In the genomic region with DNA sequence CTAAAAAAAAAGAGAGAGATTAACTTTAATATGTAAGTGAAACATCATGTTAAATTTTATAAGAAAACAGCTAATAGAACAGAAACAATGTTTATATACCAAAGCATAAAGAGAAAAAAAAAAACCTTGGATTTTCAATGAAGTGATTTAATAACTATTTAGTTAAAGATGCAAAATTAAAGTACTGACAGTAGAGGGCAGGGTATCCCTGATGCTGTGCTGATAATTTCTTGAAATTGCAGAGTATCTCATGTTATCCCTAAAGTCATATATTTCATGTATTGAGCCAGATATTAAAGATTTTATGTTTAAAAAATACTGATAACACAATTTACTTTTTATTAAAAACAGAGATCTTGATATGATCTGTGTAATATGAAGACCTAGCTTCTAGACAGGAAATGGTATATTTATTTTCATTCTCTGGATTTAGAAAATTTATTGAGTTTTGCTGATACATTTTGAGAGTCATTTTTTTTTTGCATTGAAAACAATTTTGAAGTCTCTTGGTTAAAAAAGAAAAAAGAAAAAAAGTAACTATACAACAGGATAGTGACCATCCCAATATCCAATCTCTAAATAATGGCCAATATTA, we compare ENCODE assay signal across 12 cellular contexts.
DNase-seq lines count a peak whose midpoint lies in the region; ATAC-seq and TF ChIP-seq lines count a peak whose summit lies in the region.
"Had no signal": no experiment of that assay in that cellular context is flagged by ENCODE, and none has a peak within 500 bp of the region (broad histone marks: within the 10 kb centered on the region; RNA-seq: fewer than 3 reads in every experiment).

No MANE protein-coding gene starts in this region.

- no peak for TF ChIP-seq POLR2A in gastrocnemius medialis (IDR thresholded peaks at IDR 0.05)

- H3K27ac ChIP-seq in lower lobe of right lung = no peak overlapping the region
- no peak overlapping the region for H3K27ac ChIP-seq in gastrocnemius medialis
- H3K27ac ChIP-seq: stomach had no signal

- H3K4me1 ChIP-seq in lower lobe of right lung (no peaks in the 10 kb centered on the region), gastrocnemius medialis (no peaks in the 10 kb centered on the region)
- H3K4me1 ChIP-seq: stomach had no signal

- H3K4me3 ChIP-seq in AG10803 (ENCODE audit: low read length) (no peak overlapping the region), cardiac fibroblast (replicated peaks in 1 of 2; ENCODE audit: low read depth in 2 of 2, low read length in 2 of 2) (no peak overlapping the region), lower lobe of right lung (no peak overlapping the region), gastrocnemius medialis (no peak overlapping the region)
- H3K4me3 ChIP-seq: stomach had no signal

- DNase-seq in AG10803 (ENCODE audit: low read depth) (peak; percentile 34), cardiac fibroblast (ENCODE audit: low read depth in 2 of 2) (peak; percentile 51 to 65), lower lobe of right lung (no peak), NCI-H2196 treated with DMSO at 0.1 percent for 48 hours (lab: John Stamatoyannopoulos, UW; ENCODE audit: unreplicated experiment) (no peak), T-helper 9 cell (no peak), gastrocnemius medialis (no peak)
- no peak for DNase-seq in activated effector memory CD4-positive, alpha-beta T cell treated with Interleukin-2 at 50 U/mL for 16 hours
- DNase-seq: activated T-cell treated with anti-CD3 and anti-CD28 coated beads, Interleukin-2, amount 50 U/mL, for 4 hours; GF-D8; RPMI8226; stomach had no signal

- intact Hi-C loops in lower lobe of right lung (cut with DNase I) (no loop called here), gastrocnemius medialis (cut with DNase I; ENCODE audit: low total_unique reads) (no loop called here)

- in situ Hi-C loops in gastrocnemius medialis (cut with MboI; ENCODE audit: low sequenced_read_pairs in 4 of 4) = no loop called here

- H3K36me3 ChIP-seq in lower lobe of right lung (no peaks in the 10 kb centered on the region), gastrocnemius medialis (no peaks in the 10 kb centered on the region)
- H3K36me3 ChIP-seq: stomach had no signal

- H3K27me3 ChIP-seq in lower lobe of right lung (ENCODE audit: low read depth) (no peaks in the 10 kb centered on the region), gastrocnemius medialis (no peaks in the 10 kb centered on the region)
- H3K27me3 ChIP-seq: stomach had no signal

- H3K9me3 ChIP-seq in lower lobe of right lung = no peaks in the 10 kb centered on the region
- no peaks in the 10 kb centered on the region for H3K9me3 ChIP-seq in gastrocnemius medialis
- H3K9me3 ChIP-seq: stomach had no signal

- TF ChIP-seq CTCF in AG10803 (conservative IDR thresholded peaks at IDR 0.05; ENCODE audit: low read length) = peak; percentile 68
- TF ChIP-seq CTCF in LNCAP (IDR thresholded peaks at IDR 0.05) = peak; percentile 68
- TF ChIP-seq CTCF in cardiac fibroblast (IDR thresholded peaks at IDR 0.05; ENCODE audit: low read depth, low read length) = peak; percentile 40
- peak; percentile 9 for TF ChIP-seq CTCF in lower lobe of right lung (IDR thresholded peaks at IDR 0.05)
- no peak for TF ChIP-seq CTCF in gastrocnemius medialis (IDR thresholded peaks at IDR 0.05 in 4 of 5, conservative IDR thresholded peaks at IDR 0.05 in 1 of 5)

- ATAC-seq in lower lobe of right lung (no peak), gastrocnemius medialis (no peak)
- ATAC-seq: activated T-cell treated with anti-CD3 and anti-CD28 coated beads, Interleukin-2, amount 50 U/mL, for 4 hours had no signal

Comparison
In these comparisons a context has a peak if more than half of its experiments do, and no peak if none do; other contexts are left out.
1. DNase-seq: peak in AG10803 (single experiment) and cardiac fibroblast (2 of 2); none in lower lobe of right lung (single experiment), NCI-H2196 treated with DMSO at 0.1 percent for 48 hours (single experiment), activated effector memory CD4-positive, alpha-beta T cell treated with Interleukin-2 at 50 U/mL for 16 hours (single experiment), T-helper 9 cell (single experiment) and gastrocnemius medialis (0 of 2).
2. CTCF ChIP-seq: peak in AG10803 (single experiment), LNCAP (single experiment), cardiac fibroblast (single experiment) and lower lobe of right lung (single experiment); none in gastrocnemius medialis (0 of 5).